29 cellular contexts compared by ENCODE assay signal in the genomic region with DNA sequence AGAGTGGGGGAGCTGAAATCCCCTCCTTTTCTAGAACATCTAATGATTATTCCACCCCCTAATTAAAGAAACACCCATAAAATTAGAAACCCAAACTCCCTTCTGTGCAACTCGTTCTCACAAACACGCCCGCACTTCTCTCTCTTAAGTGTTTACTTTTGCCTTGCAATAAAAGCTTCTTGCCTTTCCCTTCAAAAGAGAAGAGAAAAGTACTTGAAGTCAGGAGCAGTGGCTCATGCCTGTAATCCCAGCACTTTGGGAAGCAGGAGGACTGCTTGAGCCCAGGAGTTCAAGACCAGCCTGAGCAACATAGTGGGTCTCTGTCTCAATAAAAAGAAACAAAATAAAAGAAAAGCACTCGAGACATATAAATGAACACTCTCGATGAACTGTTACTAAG. TPM values are rescaled to one million over a fixed set of nuclear protein-coding genes. Genes with fewer than 3 reads are reported as not detected.
"Had no signal": no experiment of that assay in that cellular context is flagged by ENCODE, and none has a peak within 500 bp of the region (broad histone marks: within the 10 kb centered on the region; RNA-seq: fewer than 3 reads in every experiment).

No MANE protein-coding gene starts in this region.

- H3K9me3 ChIP-seq: ascending aorta, gastrocnemius medialis, left ventricle myocardium inferior, neutrophil, right lobe of liver, testis, transverse colon, uterus had no signal

- H3K27ac ChIP-seq: ascending aorta, brain microvascular endothelial cell, coronary artery, dorsolateral prefrontal cortex, gastrocnemius medialis, left ventricle myocardium inferior, neutrophil, right lobe of liver, testis, transverse colon, uterus had no signal

- H3K4me1 ChIP-seq: ascending aorta, gastrocnemius medialis, left ventricle myocardium inferior, right lobe of liver, testis, transverse colon, uterus had no signal

- DNase-seq: activated CD4-positive, alpha-beta memory T cell treated with anti-CD3 and anti-CD28 coated beads, Interleukin-2, amount 10 ng/mL, durations not matched to agents 7 days and 5 days; activated CD4-positive, alpha-beta T cell treated with anti-CD3 and anti-CD28 coated beads, Interleukin-2, amount 10 ng/mL, durations not matched to agents 7 days and 5 days; activated CD4-positive, CD25-positive, alpha-beta regulatory T cell treated with anti-CD3 and anti-CD28 coated beads, Interleukin-2, amount 50 U/mL, for 72 hours; activated CD8-positive, alpha-beta memory T cell treated with anti-CD3 and anti-CD28 coated beads, Interleukin-2, amount 50 U/mL, for 48 hours; activated gamma-delta T cell; activated naive CD4-positive, alpha-beta T cell treated with anti-CD3 and anti-CD28 coated beads, Interleukin-2, amount 10 ng/mL, durations not matched to agents 7 days and 5 days; activated naive CD8-positive, alpha-beta T cell treated with anti-CD3 and anti-CD28 coated beads, Interleukin-2, amount 10 ng/mL, durations not matched to agents 7 days and 5 days; activated T-cell treated with anti-CD3 and anti-CD28 coated beads, Interleukin-2, amount 50 U/mL, for 24 hours; brain microvascular endothelial cell; dorsolateral prefrontal cortex; effector memory CD4-positive, alpha-beta T cell; erythroblast; gastrocnemius medialis; glutamatergic neuron; left ventricle myocardium inferior; naive B cell; nephron progenitor cell; right lobe of liver; stimulated activated CD4-positive, alpha-beta T cell treated with anti-CD3 and anti-CD28 coated beads, Interleukin-12 subunit alpha, Interleukin-12 subunit beta, amount 100 ng/mL, for 4 hours; stimulated activated CD4-positive, alpha-beta T cell treated with anti-CD3 and anti-CD28 coated beads, Interleukin-4, amount 100 ng/mL, for 1 hour; stimulated activated naive CD8-positive, alpha-beta T cell treated with anti-CD3 and anti-CD28 coated beads, Interleukin-15, Interleukin-2, amounts not matched to agents 100 U/mL and 50 U/mL, for 24 hours; T-helper 9 cell; testis; transverse colon; uterus had no signal

- FAIRE-seq: islet of Langerhans had no signal

- H3K4me3 ChIP-seq: ascending aorta, coronary artery, dorsolateral prefrontal cortex, gastrocnemius medialis, left ventricle myocardium inferior, right lobe of liver, testis, transverse colon, uterus had no signal

- H3K36me3 ChIP-seq: ascending aorta, brain microvascular endothelial cell, gastrocnemius medialis, left ventricle myocardium inferior, neutrophil, right lobe of liver, transverse colon, uterus had no signal

- ATAC-seq: gastrocnemius medialis; right lobe of liver; stimulated activated naive CD8-positive, alpha-beta T cell treated with anti-CD3 and anti-CD28 coated beads, Interleukin-15, Interleukin-2, amounts not matched to agents 100 U/mL and 50 U/mL, for 24 hours had no signal

- H3K27me3 ChIP-seq: ascending aorta, brain microvascular endothelial cell, right lobe of liver, testis, transverse colon, uterus had no signal

RNA-seq across cellular contexts. Expression of a gene that starts 3.6 kb away (rescaled TPM):
- total RNA-seq: activated CD4-positive, alpha-beta memory T cell treated with anti-CD3 and anti-CD28 coated beads, Interleukin-2, amount 10 ng/mL, durations not matched to agents 7 days and 5 days; activated CD4-positive, alpha-beta T cell treated with anti-CD3 and anti-CD28 coated beads, Interleukin-2, amount 10 ng/mL, durations not matched to agents 7 days and 5 days had no signal
